Comparison of ENCODE assay signal across 15 cellular contexts in genomic region chr5:17065468-17065867, GRCh38.
DNase-seq lines count a peak whose midpoint lies in the region; TF ChIP-seq lines count a peak whose summit lies in the region.
"Had no signal": no experiment of that assay in that cellular context is flagged by ENCODE, and none has a peak within 500 bp of the region (broad histone marks: within the 10 kb centered on the region; RNA-seq: fewer than 3 reads in every experiment).

No MANE protein-coding gene starts in this region.

- peaks cover 4% of the 10 kb centered on the region for H3K36me3 Mint-ChIP-seq in Caco-2 (ENCODE audit: insufficient read depth, unreplicated experiment)

- H3K4me1 ChIP-seq in Caco-2 (peaks cover 11% of the 10 kb centered on the region), HUES6 (ENCODE audit: control insufficient read depth, insufficient read depth, low read length) (peaks cover 11% of the 10 kb centered on the region; the same call in 1 of the 2 replicates), left ventricle myocardium inferior (peaks cover 9% of the 10 kb centered on the region), osteoblast (ENCODE audit: insufficient read depth, low read length) (no peaks in the 10 kb centered on the region)

- H3K27ac ChIP-seq in HUES6 (ENCODE audit: low read depth, low read length): peak overlapping the region; percentile 57; the same call in 1 of the 2 replicates
- H3K27ac ChIP-seq in left ventricle myocardium inferior (replicated peaks): no peak overlapping the region
- no peak overlapping the region for H3K27ac ChIP-seq in osteoblast (ENCODE audit: low read depth, low read length)

- no peak for DNase-seq in Caco-2
- DNase-seq in left ventricle myocardium inferior: peak; percentile 22
- DNase-seq in osteoblast (ENCODE audit: insufficient read length, low spot score, missing footprints): no peak
- DNase-seq in COLO829 (ENCODE audit: low spot score): no peak
- no peak for DNase-seq in stimulated activated CD4-positive, alpha-beta T cell treated with anti-CD3 and anti-CD28 coated beads, Interleukin-2, amount 100 ng/mL, for 48 hours
- no peak for DNase-seq in stimulated activated CD4-positive, alpha-beta T cell treated with anti-CD3 and anti-CD28 coated beads, Interleukin-4, amount 100 ng/mL, for 4 hours
- DNase-seq: C1 segment of cervical spinal cord; CD4-positive, alpha-beta T cell; DMS153; DMS79 treated with DMSO at 0.1 percent for 48 hours; EL; GOT3; H9 had no signal

- H3K4me1 Mint-ChIP-seq in Caco-2 (ENCODE audit: low read depth, unreplicated experiment): peaks cover 25% of the 10 kb centered on the region
- H3K4me1 Mint-ChIP-seq: B cell had no signal

- H2AFZ ChIP-seq in osteoblast (ENCODE audit: low read length): peak overlapping the region; percentile 35

- no peak overlapping the region for H3K4me3 Mint-ChIP-seq in Caco-2 (ENCODE audit: unreplicated experiment)
- H3K4me3 Mint-ChIP-seq: B cell; CD4-positive, alpha-beta T cell; H9 had no signal

- H3K79me2 ChIP-seq in osteoblast (ENCODE audit: insufficient read depth, low read length): no peaks in the 10 kb centered on the region

- POLR2A ChIA-PET in Caco-2 (lab: Charles Lee): no interaction called here

- H3K9ac ChIP-seq in HUES6 (ENCODE audit: low read length): no peak overlapping the region

- intact Hi-C loops in Caco-2 (cut with micrococcal nuclease; ENCODE audit: unreplicated experiment) (no loop called here), left ventricle myocardium inferior (cut with micrococcal nuclease) (no loop called here)

- no peaks in the 10 kb centered on the region for H3K9me3 ChIP-seq in Caco-2
- peaks cover 2% of the 10 kb centered on the region; the same call in 1 of the 2 replicates for H3K9me3 ChIP-seq in HUES6 (ENCODE audit: control insufficient read depth, insufficient read depth, low read depth, low read length)
- H3K9me3 ChIP-seq in left ventricle myocardium inferior (replicated peaks): no peaks in the 10 kb centered on the region
- no peaks in the 10 kb centered on the region for H3K9me3 ChIP-seq in osteoblast (ENCODE audit: low read depth, low read length)

- no peaks in the 10 kb centered on the region for H4K20me1 ChIP-seq in osteoblast (ENCODE audit: insufficient read depth, low read length)

- BruUV-seq in Caco-2 (replicated peaks; lab: Mats Ljungman, UMichigan): no TSS peak

- no peak overlapping the region for H3K4me3 ChIP-seq in Caco-2 (ENCODE audit: low read depth, low read length)
- no peak overlapping the region for H3K4me3 ChIP-seq in HUES6 (ENCODE audit: low read depth, low read length)
- no peak overlapping the region for H3K4me3 ChIP-seq in left ventricle myocardium inferior
- H3K4me3 ChIP-seq in osteoblast (ENCODE audit: insufficient read depth, low read length): no peak overlapping the region

- peak overlapping the region; percentile 82 for H3K27ac Mint-ChIP-seq in Caco-2 (ENCODE audit: unreplicated experiment)
- H3K27ac Mint-ChIP-seq: B cell; CD4-positive, alpha-beta T cell; H9 had no signal

- H3K27me3 ChIP-seq in Caco-2 (replicated peaks; ENCODE audit: control insufficient read depth, insufficient read depth, low read length) (no peaks in the 10 kb centered on the region), HUES6 (ENCODE audit: control insufficient read depth, insufficient read depth, low read length) (no peaks in the 10 kb centered on the region), left ventricle myocardium inferior (ENCODE audit: low read depth) (no peaks in the 10 kb centered on the region), osteoblast (ENCODE audit: insufficient read depth, low read length) (no peaks in the 10 kb centered on the region)

- no peak overlapping the region for H3K4me2 ChIP-seq in osteoblast (ENCODE audit: insufficient read depth, low read length)

- CTCF ChIA-PET in Caco-2 (lab: Charles Lee): interaction anchor here (0.5 kb wide), 1 partner anchor 9 kb away, joined by 3 read pairs; no protein-coding TSS in a partner anchor

- TF ChIP-seq CTCF in Caco-2 (IDR thresholded peaks at IDR 0.05; ENCODE audit: insufficient read depth in 1 of 2, low read depth in 1 of 2, low read length in 1 of 2, severe bottlenecking in 1 of 2, unreplicated experiment in 1 of 2) (no peak), left ventricle myocardium inferior (IDR thresholded peaks at IDR 0.05; ENCODE audit: borderline replicate concordance) (no peak), osteoblast (IDR thresholded peaks at IDR 0.05; ENCODE audit: extremely low read depth, low read depth, low read length) (no peak)

- H3K9me3 Mint-ChIP-seq in Caco-2 (ENCODE audit: unreplicated experiment): no peaks in the 10 kb centered on the region
- H3K9me3 Mint-ChIP-seq: CD4-positive, alpha-beta T cell; H9 had no signal

- no peaks in the 10 kb centered on the region for H3K36me3 ChIP-seq in Caco-2 (ENCODE audit: control insufficient read depth, insufficient read depth, low read length)
- no peaks in the 10 kb centered on the region for H3K36me3 ChIP-seq in HUES6 (ENCODE audit: control insufficient read depth, insufficient read depth, low read length)
- no peaks in the 10 kb centered on the region for H3K36me3 ChIP-seq in left ventricle myocardium inferior
- H3K36me3 ChIP-seq in osteoblast (ENCODE audit: insufficient read depth, low read length): no peaks in the 10 kb centered on the region

- no peaks in the 10 kb centered on the region for H3K27me3 Mint-ChIP-seq in Caco-2 (ENCODE audit: insufficient read depth, unreplicated experiment)
- H3K27me3 Mint-ChIP-seq: B cell; CD4-positive, alpha-beta T cell had no signal
